Comparison of ENCODE assay signal across 16 cellular contexts in the genomic region with DNA sequence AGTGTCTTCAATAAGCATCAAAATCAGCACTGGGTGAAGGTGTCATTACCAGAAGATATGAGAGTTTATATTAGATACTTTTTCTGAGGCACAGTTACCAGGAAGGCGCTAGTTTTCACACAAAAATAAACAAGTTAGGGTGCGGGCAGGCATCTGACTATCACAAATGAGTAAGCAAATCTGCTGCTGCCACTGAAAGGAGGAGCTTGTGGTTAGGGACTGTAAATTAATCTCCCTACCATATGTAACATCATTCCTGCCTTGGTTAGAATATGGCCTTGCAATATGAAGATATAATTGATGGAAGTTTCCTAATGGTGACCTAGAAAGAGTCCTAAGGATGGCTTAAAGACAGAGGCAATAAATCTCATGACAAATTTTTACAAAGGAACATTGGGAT. TPM values are rescaled to one million over a fixed set of nuclear protein-coding genes. Genes with fewer than 3 reads are reported as not detected.
DNase-seq lines count a peak whose midpoint lies in the region; ATAC-seq and TF ChIP-seq lines count a peak whose summit lies in the region.
"Had no signal": no experiment of that assay in that cellular context is flagged by ENCODE, and none has a peak within 500 bp of the region (broad histone marks: within the 10 kb centered on the region; RNA-seq: fewer than 3 reads in every experiment).

No MANE protein-coding gene starts in this region.

- H3K79me2 ChIP-seq in ACC112 (ENCODE audit: control insufficient read depth, insufficient read depth, low read length, unreplicated experiment), result no peaks in the 10 kb centered on the region

- 0 out of 2 replicates have a peak, but pooled peaks cover 4% of the 10 kb centered on the region for H3K36me3 Mint-ChIP-seq in HFFc6 (ENCODE audit: low read depth)
- peaks cover 12% of the 10 kb centered on the region for H3K36me3 Mint-ChIP-seq in chondrocyte (ENCODE audit: low read depth)
- H3K36me3 Mint-ChIP-seq: activated naive CD4-positive, alpha-beta T cell treated with anti-CD3 and anti-CD28 coated beads, Interleukin-2, amount 50 U/mL, for 72 hours; memory B cell had no signal

- H3K4me3 Mint-ChIP-seq in HFFc6 (peak overlapping the region; percentile 4; the same call in 1 of the 2 replicates), chondrocyte (ENCODE audit: unreplicated experiment) (no peak overlapping the region)
- H3K4me3 Mint-ChIP-seq: activated CD4-positive, alpha-beta T cell treated with anti-CD3 and anti-CD28 coated beads, Interleukin-2, amount 10 ng/mL, durations not matched to agents 24 days and 14 days; memory B cell had no signal

- peaks cover 41% of the 10 kb centered on the region for H3K4me1 ChIP-seq in ACC112 (ENCODE audit: control insufficient read depth, insufficient read depth, low read length, unreplicated experiment)
- H3K4me1 ChIP-seq in testis, result peaks cover 9% of the 10 kb centered on the region

- H3K9me3 ChIP-seq in testis, result no peaks in the 10 kb centered on the region
- H3K9me3 ChIP-seq: SK-N-SH had no signal

- TF ChIP-seq CTCF in HFFc6 (IDR thresholded peaks at IDR 0.05) (no peak), chondrocyte (IDR thresholded peaks at IDR 0.05) (no peak), testis (IDR thresholded peaks at IDR 0.05) (no peak)

- H3K27me3 Mint-ChIP-seq in HFFc6 (ENCODE audit: insufficient read depth), result no peaks in the 10 kb centered on the region
- H3K27me3 Mint-ChIP-seq in chondrocyte (ENCODE audit: low read depth), result no peaks in the 10 kb centered on the region
- H3K27me3 Mint-ChIP-seq: memory B cell, progenitor cell of endocrine pancreas had no signal

- no peak for TF ChIP-seq POLR2A in testis (IDR thresholded peaks at IDR 0.05)

- intact Hi-C loops in testis (cut with DNase I; ENCODE audit: low total_unique reads), result no loop called here

- no peak for ATAC-seq in HG03457 (IDR thresholded peaks at IDR 0.05; ENCODE audit: unreplicated experiment)
- ATAC-seq: activated naive CD4-positive, alpha-beta T cell treated with anti-CD3 and anti-CD28 coated beads, Interleukin-2, amount 50 U/mL, for 72 hours had no signal

- peak overlapping the region; percentile 47 for H3K27ac Mint-ChIP-seq in HFFc6
- peak overlapping the region; percentile 42 for H3K27ac Mint-ChIP-seq in chondrocyte (ENCODE audit: unreplicated experiment)
- H3K27ac Mint-ChIP-seq: activated CD4-positive, alpha-beta T cell treated with anti-CD3 and anti-CD28 coated beads, Interleukin-2, amount 10 ng/mL, durations not matched to agents 24 days and 14 days; activated naive CD4-positive, alpha-beta T cell treated with anti-CD3 and anti-CD28 coated beads, Interleukin-2, amount 50 U/mL, for 72 hours; memory B cell; progenitor cell of endocrine pancreas had no signal

- peak; percentile 20 for DNase-seq in HFFc6
- peak; percentile 9 for DNase-seq in OCI-M2 (lab: John Stamatoyannopoulos, UW; ENCODE audit: unreplicated experiment)
- DNase-seq in chondrocyte (ENCODE audit: low spot score), result no peak
- no peak for DNase-seq in NCI-H510A (lab: John Stamatoyannopoulos, UW)
- DNase-seq in NCI-H146 treated with DMSO at 0.1 percent for 48 hours (lab: John Stamatoyannopoulos, UW; ENCODE audit: unreplicated experiment), result no peak
- DNase-seq in testis, result no peak
- DNase-seq: activated CD4-positive, alpha-beta T cell treated with anti-CD3 and anti-CD28 coated beads, Interleukin-2, amount 10 ng/mL, durations not matched to agents 24 days and 14 days; hippocampal formation; NCI-H2029; SK-N-SH had no signal

- H3K9me3 Mint-ChIP-seq in HFFc6 (no peaks in the 10 kb centered on the region), chondrocyte (ENCODE audit: low read depth) (no peaks in the 10 kb centered on the region)
- H3K9me3 Mint-ChIP-seq: activated CD4-positive, alpha-beta T cell treated with anti-CD3 and anti-CD28 coated beads, Interleukin-2, amount 10 ng/mL, durations not matched to agents 24 days and 14 days; activated naive CD4-positive, alpha-beta T cell treated with anti-CD3 and anti-CD28 coated beads, Interleukin-2, amount 50 U/mL, for 72 hours had no signal

- H2AFZ ChIP-seq in ACC112 (ENCODE audit: low read length, unreplicated experiment), result peak overlapping the region; percentile 76

- no peaks in the 10 kb centered on the region for H3K36me3 ChIP-seq in ACC112 (ENCODE audit: insufficient read depth, low read length)
- H3K36me3 ChIP-seq in testis (ENCODE audit: low read depth, missing control alignments), result no peaks in the 10 kb centered on the region
- H3K36me3 ChIP-seq: BLaER1 treated with 17β-estradiol and CSF1 and Interleukin-3, amounts not matched to agents 10 nM and 100 nM had no signal

- H3K4me3 ChIP-seq in ACC112 (ENCODE audit: low read depth, low read length) (no peak overlapping the region), testis (no peak overlapping the region)
- H3K4me3 ChIP-seq: BLaER1 treated with 17β-estradiol and CSF1 and Interleukin-3, amounts not matched to agents 10 nM and 100 nM had no signal

- no peak overlapping the region for H3K27ac ChIP-seq in ACC112 (ENCODE audit: low read depth, low read length)
- H3K27ac ChIP-seq in testis, result no peak overlapping the region

- WGBS in testis, 2 donors, result 71 to 83% methylated on average over 2 of the region's 2 CpGs

- no peaks in the 10 kb centered on the region for H3K27me3 ChIP-seq in ACC112 (ENCODE audit: insufficient read depth, low read length)
- no peaks in the 10 kb centered on the region for H3K27me3 ChIP-seq in testis
- H3K27me3 ChIP-seq: BLaER1 treated with 17β-estradiol and CSF1 and Interleukin-3, amounts not matched to agents 10 nM and 100 nM had no signal

- peaks cover 85% of the 10 kb centered on the region for H3K4me1 Mint-ChIP-seq in HFFc6 (ENCODE audit: low read depth)
- H3K4me1 Mint-ChIP-seq in chondrocyte (ENCODE audit: low read depth), result peaks cover 49% of the 10 kb centered on the region
- H3K4me1 Mint-ChIP-seq: memory B cell had no signal

RNA-seq across cellular contexts. Expression of gene EID1, which starts 19.5 kb away (rescaled TPM):
- 100 to 1,000 TPM; 218 to 281 (median 242) TPM for total RNA-seq in HFFc6 (2021; fragmentation: NEBNext Ultra II Directional; extraction: Animal tissue kit (Norgen Biotek cat#: 25700))
- 118 to 202 TPM (median 122 TPM) in 3 replicates for total RNA-seq in chondrocyte
- total RNA-seq in testis, result 100 to 1,000 TPM; 164 to 229 TPM
- 84.1 TPM for polyA plus RNA-seq in testis (ENCODE audit: insufficient read depth, low read depth, low replicate concordance)

RNA-seq across cellular contexts. Expression of gene CEP152, which starts 47.5 kb away (rescaled TPM):
- 1 to 10 TPM; 3.4 to 7.5 (median 6.5) TPM for total RNA-seq in HFFc6 (2021; fragmentation: NEBNext Ultra II Directional; extraction: Animal tissue kit (Norgen Biotek cat#: 25700))
- total RNA-seq in chondrocyte (3.6 to 12.6 TPM (median 4.4 TPM) in 3 replicates), testis (10 to 100 TPM; 34.7 to 66.3 TPM)
- 11.5 TPM for polyA plus RNA-seq in testis (ENCODE audit: insufficient read depth, low read depth, low replicate concordance)

Comparison
In these comparisons a context has a peak if more than half of its experiments do, and no peak if none do; other contexts are left out.
1. DNase-seq: peak in HFFc6 (single experiment) and OCI-M2 (single experiment); none in chondrocyte (single experiment), NCI-H510A (single experiment), NCI-H146 treated with DMSO at 0.1 percent for 48 hours (single experiment) and testis (single experiment).